8 cellular contexts compared by ENCODE assay signal in the genomic region with DNA sequence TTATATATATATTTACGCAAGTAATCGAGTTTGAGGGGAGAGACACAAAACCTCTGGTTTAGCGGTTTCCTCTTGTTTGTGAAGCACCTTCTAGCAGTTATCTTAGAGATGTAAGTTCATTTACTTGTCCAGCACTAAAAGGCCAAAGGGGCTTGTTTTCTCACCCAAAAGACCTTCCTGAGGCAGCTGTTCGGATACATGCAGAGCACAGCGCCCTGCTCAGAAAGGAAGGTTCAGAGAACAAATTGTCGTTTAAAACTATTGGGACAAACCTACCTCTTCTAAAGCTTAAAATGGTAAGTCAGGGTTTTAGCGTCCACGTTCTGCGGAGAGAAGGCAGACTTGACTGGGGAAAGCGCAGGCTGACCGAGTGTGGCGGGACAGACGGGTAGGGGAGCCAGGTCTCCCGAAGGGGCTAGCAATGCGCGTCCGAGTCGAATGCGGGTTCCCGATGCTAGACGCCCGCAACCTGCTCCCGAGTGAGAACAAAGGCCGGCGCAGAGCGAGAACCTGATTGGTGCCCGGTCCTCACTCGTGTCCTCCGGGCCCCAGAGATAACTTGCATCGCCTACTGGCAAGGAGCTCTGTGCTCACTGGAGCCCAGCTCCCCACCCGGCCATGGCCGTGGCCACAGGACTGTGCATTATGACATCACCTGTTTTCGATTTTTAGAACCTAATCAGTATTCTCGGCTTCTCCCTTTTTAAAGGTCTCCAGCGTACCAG. TPM values are rescaled to one million over a fixed set of nuclear protein-coding genes. Genes with fewer than 3 reads are reported as not detected.
DNase-seq lines count a peak whose midpoint lies in the region; ATAC-seq and TF ChIP-seq lines count a peak whose summit lies in the region.

No MANE protein-coding gene starts in this region.

- no peaks in the 10 kb centered on the region for H3K9me3 Mint-ChIP-seq in activated T-helper 1 cell treated with anti-CD3 and anti-CD28 coated beads, Interleukin-12 subunit alpha, Interleukin-12 subunit beta, Interleukin-2, Interleukin-4 antibody, amounts not matched to agents 30 ng/mL and 10 ng/mL and 1 ng/mL, durations not matched to agents 14 hours and 24 hours and 36 hours
- no peaks in the 10 kb centered on the region for H3K9me3 Mint-ChIP-seq in naive B cell

- H3K36me3 Mint-ChIP-seq in activated T-helper 1 cell treated with anti-CD3 and anti-CD28 coated beads, Interleukin-12 subunit alpha, Interleukin-12 subunit beta, Interleukin-2, Interleukin-4 antibody, amounts not matched to agents 30 ng/mL and 10 ng/mL and 1 ng/mL, durations not matched to agents 14 hours and 24 hours and 36 hours (ENCODE audit: low read depth): peaks cover 4% of the 10 kb centered on the region
- H3K36me3 Mint-ChIP-seq in naive B cell: no peaks in the 10 kb centered on the region

- peaks cover 17% of the 10 kb centered on the region for H3K4me1 Mint-ChIP-seq in activated T-helper 1 cell treated with anti-CD3 and anti-CD28 coated beads, Interleukin-12 subunit alpha, Interleukin-12 subunit beta, Interleukin-2, Interleukin-4 antibody, amounts not matched to agents 30 ng/mL and 10 ng/mL and 1 ng/mL, durations not matched to agents 14 hours and 24 hours and 36 hours (ENCODE audit: low read depth)
- peaks cover 17 to 42% (median 25%) of the 10 kb centered on the region in 3 donors for H3K4me1 Mint-ChIP-seq in naive B cell

- peaks cover 2% of the 10 kb centered on the region for H3K27me3 Mint-ChIP-seq in activated T-helper 1 cell treated with anti-CD3 and anti-CD28 coated beads, Interleukin-12 subunit alpha, Interleukin-12 subunit beta, Interleukin-2, Interleukin-4 antibody, amounts not matched to agents 30 ng/mL and 10 ng/mL and 1 ng/mL, durations not matched to agents 14 hours and 24 hours and 36 hours (ENCODE audit: insufficient read depth)
- no peaks in the 10 kb centered on the region for H3K27me3 Mint-ChIP-seq in naive B cell

- no peak overlapping the region for H3K27ac Mint-ChIP-seq in activated T-helper 1 cell treated with anti-CD3 and anti-CD28 coated beads, Interleukin-12 subunit alpha, Interleukin-12 subunit beta, Interleukin-2, Interleukin-4 antibody, amounts not matched to agents 30 ng/mL and 10 ng/mL and 1 ng/mL, durations not matched to agents 14 hours and 24 hours and 36 hours
- no peak overlapping the region for H3K27ac Mint-ChIP-seq in naive B cell

- in situ Hi-C loops in GM13977 (cut with MboI; ENCODE audit: low pct_unique_long_range_greater_than_20kb, low sequenced_read_pairs, unreplicated experiment): no loop called here

- peak overlapping the region; percentile 57 for H3K4me3 ChIP-seq in fibroblast of mammary gland (ENCODE audit: control insufficient read depth, low read depth, low read length)

- ATAC-seq in HG02885 (IDR thresholded peaks at IDR 0.05; ENCODE audit: poor library complexity, unreplicated experiment) (peak; percentile 32), naive B cell (ENCODE audit: low read depth in 2 of 2) (peak; percentile 36 to 42)
- peak; percentile 33 for ATAC-seq in stimulated activated naive CD8-positive, alpha-beta T cell treated with anti-CD3 and anti-CD28 coated beads, Interleukin-15, Interleukin-2, amounts not matched to agents 100 U/mL and 50 U/mL, for 24 hours

- no peak overlapping the region for H3K4me3 Mint-ChIP-seq in activated T-helper 1 cell treated with anti-CD3 and anti-CD28 coated beads, Interleukin-12 subunit alpha, Interleukin-12 subunit beta, Interleukin-2, Interleukin-4 antibody, amounts not matched to agents 30 ng/mL and 10 ng/mL and 1 ng/mL, durations not matched to agents 14 hours and 24 hours and 36 hours
- no peak overlapping the region for H3K4me3 Mint-ChIP-seq in naive B cell

- intact Hi-C loops in activated T-helper 1 cell treated with anti-CD3 and anti-CD28 coated beads, Interleukin-12 subunit alpha, Interleukin-12 subunit beta, Interleukin-2, Interleukin-4 antibody, amounts not matched to agents 30 ng/mL and 10 ng/mL and 1 ng/mL, durations not matched to agents 14 hours and 24 hours and 36 hours (cut with micrococcal nuclease): loop anchor here (1.0 to 5.0 kb wide), 13 partner anchors 22 to 1157 kb away; a partner anchor contains a TSS

- DNase-seq in GM13977 (ENCODE audit: low spot score): peak; percentile 54
- DNase-seq in NOMO-1 (lab: John Stamatoyannopoulos, UW; ENCODE audit: unreplicated experiment in 2 of 2): peak; percentile 60 to 71
- DNase-seq in activated T-helper 1 cell treated with anti-CD3 and anti-CD28 coated beads, Interleukin-12 subunit alpha, Interleukin-12 subunit beta, Interleukin-2, Interleukin-4 antibody, amounts not matched to agents 30 ng/mL and 10 ng/mL and 1 ng/mL, durations not matched to agents 14 hours and 24 hours and 36 hours (ENCODE audit: low spot score): peak; percentile 48
- peak; percentile 49 for DNase-seq in fibroblast of mammary gland (ENCODE audit: low read depth)
- DNase-seq in naive B cell: peak; percentile 78
- DNase-seq in stimulated activated naive CD8-positive, alpha-beta T cell treated with anti-CD3 and anti-CD28 coated beads, Interleukin-15, Interleukin-2, amounts not matched to agents 100 U/mL and 50 U/mL, for 24 hours: peak; percentile 73
- DNase-seq in NCI-H446 (lab: John Stamatoyannopoulos, UW): no peak

- no peak for TF ChIP-seq CTCF in GM13977 (IDR thresholded peaks at IDR 0.05; ENCODE audit: extremely low read depth, insufficient read depth, missing control alignments)
- TF ChIP-seq CTCF in fibroblast of mammary gland (conservative IDR thresholded peaks at IDR 0.05; ENCODE audit: control insufficient read depth, insufficient read depth, low read depth, low read length): no peak

RNA-seq across cellular contexts. Expression of a gene that starts 1.0 kb away (rescaled TPM):
- total RNA-seq in activated T-helper 1 cell treated with anti-CD3 and anti-CD28 coated beads, Interleukin-12 subunit alpha, Interleukin-12 subunit beta, Interleukin-2, Interleukin-4 antibody, amounts not matched to agents 30 ng/mL and 10 ng/mL and 1 ng/mL, durations not matched to agents 14 hours and 24 hours and 36 hours: 62.0 and 68.6 TPM in 2 replicates
- 1 to 10 TPM; 2.1 to 3.4 (median 2.6) TPM for polyA plus RNA-seq in naive B cell (ENCODE audit: low read depth in 6 of 6)

Comparison
In these comparisons a context has a peak if more than half of its experiments do, and no peak if none do; other contexts are left out.
1. DNase-seq: peak in GM13977 (single experiment), NOMO-1 (2 of 2), activated T-helper 1 cell treated with anti-CD3 and anti-CD28 coated beads, Interleukin-12 subunit alpha, Interleukin-12 subunit beta, Interleukin-2, Interleukin-4 antibody, amounts not matched to agents 30 ng/mL and 10 ng/mL and 1 ng/mL, durations not matched to agents 14 hours and 24 hours and 36 hours (single experiment), fibroblast of mammary gland (single experiment), naive B cell (single experiment) and stimulated activated naive CD8-positive, alpha-beta T cell treated with anti-CD3 and anti-CD28 coated beads, Interleukin-15, Interleukin-2, amounts not matched to agents 100 U/mL and 50 U/mL, for 24 hours (single experiment); none in NCI-H446 (0 of 2).
2. Peak in every context shown above with its lines, with median percentiles within 50 percentile points of each other: ATAC-seq.